8 cellular contexts compared by ENCODE assay signal in genomic region chr3:42906085-42906904, GRCh38. TPM values are rescaled to one million over a fixed set of nuclear protein-coding genes. Genes with fewer than 3 reads are reported as not detected.
DNase-seq lines count a peak whose midpoint lies in the region; ATAC-seq, FAIRE-seq and TF ChIP-seq lines count a peak whose summit lies in the region.

Gene ZNF662, plus strand, starts transcription at chr3:42906142. Its CDS starts 1,973 bp downstream, at chr3:42908115.

- no peaks in the 10 kb centered on the region for H3K36me3 ChIP-seq in astrocyte (ENCODE audit: insufficient read depth, low read length)

- H3K27me3 Mint-ChIP-seq in astrocyte (ENCODE audit: low read depth, unreplicated experiment) = peaks cover 11% of the 10 kb centered on the region

- ATAC-seq in GM18502 (IDR thresholded peaks at IDR 0.05; ENCODE audit: poor library complexity, unreplicated experiment) = no peak
- no peak for ATAC-seq in HG02870 (IDR thresholded peaks at IDR 0.05; ENCODE audit: unreplicated experiment)

- peaks cover 11% of the 10 kb centered on the region for H3K9me3 Mint-ChIP-seq in astrocyte (ENCODE audit: unreplicated experiment)

- H3K36me3 Mint-ChIP-seq in astrocyte (ENCODE audit: low read depth, unreplicated experiment) = no peaks in the 10 kb centered on the region

- peaks cover 8% of the 10 kb centered on the region for H3K27me3 ChIP-seq in astrocyte (ENCODE audit: insufficient read depth, low read length)

- no peak for TF ChIP-seq CTCF in astrocyte (IDR thresholded peaks at IDR 0.05; ENCODE audit: insufficient read depth, low read depth, low read length)

- H3K27ac ChIP-seq in astrocyte (ENCODE audit: low read depth, low read length) = no peak within 1 kb of the TSS

- DNase-seq in activated effector memory CD4-positive, alpha-beta T cell treated with anti-CD3 and anti-CD28 coated beads, Interleukin-2, amount 50 U/mL, for 16 hours = peak; percentile 63
- DNase-seq in activated effector memory CD4-positive, alpha-beta T cell treated with Interleukin-2 at 50 U/mL for 16 hours = no peak
- no peak for DNase-seq in astrocyte (ENCODE audit: low read depth)
- peak; percentile 46 for DNase-seq in kidney tubule cell (ENCODE audit: low spot score)
- peak; percentile 1 for DNase-seq in stimulated activated CD8-positive, alpha-beta memory T cell treated with anti-CD3 and anti-CD28 coated beads, Interleukin-12 subunit alpha, Interleukin-12 subunit beta, amount 100 ng/mL, for 4 hours (ENCODE audit: low read depth)
- no peak for DNase-seq in RCC 7860 (ENCODE audit: low spot score)

- peak within 1 kb of the TSS; percentile 57 for H3K4me3 ChIP-seq in astrocyte (ENCODE audit: insufficient read depth, low read depth, low read length)

- no peaks in the 10 kb centered on the region for H4K20me1 ChIP-seq in astrocyte (ENCODE audit: insufficient read depth, low read length)

- H3K4me2 ChIP-seq in astrocyte (ENCODE audit: low read length) = peak within 1 kb of the TSS; percentile 86

- no peak within 1 kb of the TSS for H3K27ac Mint-ChIP-seq in astrocyte (ENCODE audit: unreplicated experiment)

- peak within 1 kb of the TSS; percentile 69 for H3K9ac ChIP-seq in astrocyte (ENCODE audit: low read length)

- H3K79me2 ChIP-seq in astrocyte (ENCODE audit: insufficient read depth, low read length) = no peaks in the 10 kb centered on the region

- H3K4me1 ChIP-seq in astrocyte (ENCODE audit: insufficient read depth, low read length) = no peaks in the 10 kb centered on the region

- peak within 1 kb of the TSS; percentile 88 for H2AFZ ChIP-seq in astrocyte (ENCODE audit: low read depth, low read length)

- H3K4me1 Mint-ChIP-seq in astrocyte (ENCODE audit: low read depth, unreplicated experiment) = no peaks in the 10 kb centered on the region

- H3K9me3 ChIP-seq in astrocyte (ENCODE audit: insufficient read depth, low read depth, low read length) = no peaks in the 10 kb centered on the region

- FAIRE-seq in astrocyte (lab: Jason Lieb, UNC) (no peak), RCC 7860 (lab: Jason Lieb, UNC) (no peak)

- no peak within 1 kb of the TSS for H3K4me3 Mint-ChIP-seq in astrocyte (ENCODE audit: unreplicated experiment)

RNA-seq across cellular contexts. Expression of gene ZNF662, which starts in this region (rescaled TPM):
- 0.23 and 0.53 TPM in 2 replicates for total RNA-seq in astrocyte

Comparison
In these comparisons a context has a peak if more than half of its experiments do, and no peak if none do; other contexts are left out.
1. DNase-seq: peak in activated effector memory CD4-positive, alpha-beta T cell treated with anti-CD3 and anti-CD28 coated beads, Interleukin-2, amount 50 U/mL, for 16 hours (single experiment), kidney tubule cell (single experiment) and stimulated activated CD8-positive, alpha-beta memory T cell treated with anti-CD3 and anti-CD28 coated beads, Interleukin-12 subunit alpha, Interleukin-12 subunit beta, amount 100 ng/mL, for 4 hours (single experiment); none in activated effector memory CD4-positive, alpha-beta T cell treated with Interleukin-2 at 50 U/mL for 16 hours (single experiment), astrocyte (single experiment) and RCC 7860 (single experiment).